13 cellular contexts compared by ENCODE assay signal in genomic region chr4:165440415-165440882, GRCh38.
DNase-seq lines count a peak whose midpoint lies in the region; ATAC-seq, FAIRE-seq and TF ChIP-seq lines count a peak whose summit lies in the region.
"Had no signal": no experiment of that assay in that cellular context is flagged by ENCODE, and none has a peak within 500 bp of the region (broad histone marks: within the 10 kb centered on the region; RNA-seq: fewer than 3 reads in every experiment).

No MANE protein-coding gene starts in this region.

- ATAC-seq in activated CD4-positive, alpha-beta T cell treated with anti-CD3 and anti-CD28 coated beads for 36 hours, result no peak
- ATAC-seq: K562, Panc1 had no signal

- H3K27me3 ChIP-seq in keratinocyte (ENCODE audit: control insufficient read depth, extremely low read depth, insufficient read depth, low read length), result peaks cover 8% of the 10 kb centered on the region
- H3K27me3 ChIP-seq: ovary had no signal

- DNase-seq in AG08395 (ENCODE audit: low spot score) (peak; percentile 30), HT1080 (ENCODE audit: low read depth) (peak; percentile 93), astrocyte of the hippocampus (ENCODE audit: low read depth, low spot score) (peak; percentile 86), keratinocyte (ENCODE audit: low read depth, low spot score) (no peak), nucleus accumbens (lab: John Stamatoyannopoulos, UW) (no peak), NAMALWA (ENCODE audit: low spot score) (no peak)
- no peak for DNase-seq in activated CD4-positive, alpha-beta T cell treated with anti-CD3 and anti-CD28 coated beads for 36 hours
- no peak for DNase-seq in activated CD8-positive, alpha-beta memory T cell treated with anti-CD3 and anti-CD28 coated beads, Interleukin-2, amount 50 U/mL, for 48 hours
- DNase-seq: CD4-positive, alpha-beta T cell; hypothalamus; ovary had no signal

- no peak overlapping the region for H3K4me3 ChIP-seq in keratinocyte (ENCODE audit: control insufficient read depth in 2 of 3, extremely low read depth in 1 of 3, insufficient read depth in 2 of 3, low read depth in 1 of 3, low read length in 3 of 3)
- H3K4me3 ChIP-seq: K562, ovary had no signal

- H3K9me3 ChIP-seq in keratinocyte (ENCODE audit: control insufficient read depth, low read depth, low read length), result no peaks in the 10 kb centered on the region
- H3K9me3 ChIP-seq: ovary had no signal

- H3K36me3 ChIP-seq in keratinocyte (ENCODE audit: control insufficient read depth in 2 of 2, extremely low read depth in 1 of 2, insufficient read depth in 2 of 2, low read length in 2 of 2), result no peaks in the 10 kb centered on the region
- H3K36me3 ChIP-seq: ovary had no signal

- FAIRE-seq in keratinocyte (lab: Jason Lieb, UNC), result no peak
- FAIRE-seq: K562 had no signal

- H2AFZ ChIP-seq in keratinocyte (ENCODE audit: control insufficient read depth, low read length), result no peak overlapping the region

- CTCF ChIA-PET in activated CD4-positive, alpha-beta T cell treated with anti-CD3 and anti-CD28 coated beads for 36 hours (lab: Charles Lee), result no interaction called here

- no peak overlapping the region for H3K4me3 Mint-ChIP-seq in activated CD4-positive, alpha-beta T cell treated with anti-CD3 and anti-CD28 coated beads for 36 hours
- H3K4me3 Mint-ChIP-seq: CD4-positive, alpha-beta T cell had no signal

- H3K4me1 ChIP-seq in keratinocyte (ENCODE audit: control insufficient read depth, extremely low read depth, insufficient read depth, low read length), result peaks cover 8% of the 10 kb centered on the region

- H3K9me3 Mint-ChIP-seq in activated CD4-positive, alpha-beta T cell treated with anti-CD3 and anti-CD28 coated beads for 36 hours (ENCODE audit: low read depth), result no peaks in the 10 kb centered on the region
- H3K9me3 Mint-ChIP-seq: CD4-positive, alpha-beta T cell had no signal

- no peaks in the 10 kb centered on the region for H3K79me2 ChIP-seq in keratinocyte (ENCODE audit: control insufficient read depth, insufficient read depth, low read length)

- no peak overlapping the region for H3K9ac ChIP-seq in keratinocyte (ENCODE audit: control insufficient read depth, extremely low read depth, insufficient read depth, low read length)

- no peak overlapping the region for H3K27ac ChIP-seq in keratinocyte (ENCODE audit: control insufficient read depth, insufficient read depth, low read length)
- H3K27ac ChIP-seq: ovary had no signal

- H3K27me3 Mint-ChIP-seq in activated CD4-positive, alpha-beta T cell treated with anti-CD3 and anti-CD28 coated beads for 36 hours, result peaks cover 9% of the 10 kb centered on the region

- H4K20me1 ChIP-seq in keratinocyte (ENCODE audit: control insufficient read depth, extremely low read depth, insufficient read depth, low read length), result no peaks in the 10 kb centered on the region

- TF ChIP-seq CTCF in keratinocyte (optimal IDR thresholded peaks at IDR 0.05 in 1 of 3, IDR thresholded peaks at IDR 0.05 in 1 of 3, conservative IDR thresholded peaks at IDR 0.05 in 1 of 3; ENCODE audit: extremely low read depth in 1 of 3, insufficient read depth in 2 of 3, low read length in 3 of 3), result no peak

- intact Hi-C loops in activated CD4-positive, alpha-beta T cell treated with anti-CD3 and anti-CD28 coated beads for 36 hours (cut with DNase I, micrococcal nuclease), result no loop called here

- H3K9me1 ChIP-seq in keratinocyte (ENCODE audit: control insufficient read depth, extremely low read depth, insufficient read depth, low read length), result no peaks in the 10 kb centered on the region

- H3K4me1 Mint-ChIP-seq in activated CD4-positive, alpha-beta T cell treated with anti-CD3 and anti-CD28 coated beads for 36 hours, result peaks cover 4% of the 10 kb centered on the region

- POLR2A ChIA-PET in activated CD4-positive, alpha-beta T cell treated with anti-CD3 and anti-CD28 coated beads for 36 hours (lab: Charles Lee), result no interaction called here

- no peaks in the 10 kb centered on the region for H3K36me3 Mint-ChIP-seq in activated CD4-positive, alpha-beta T cell treated with anti-CD3 and anti-CD28 coated beads for 36 hours (ENCODE audit: low read depth)

- H3K27ac Mint-ChIP-seq in activated CD4-positive, alpha-beta T cell treated with anti-CD3 and anti-CD28 coated beads for 36 hours, result no peak overlapping the region
- H3K27ac Mint-ChIP-seq: CD4-positive, alpha-beta T cell had no signal

- H3K4me2 ChIP-seq in keratinocyte (ENCODE audit: control insufficient read depth, extremely low read depth, insufficient read depth, low read depth, low read length), result peak overlapping the region; percentile 60

- dilution Hi-C loops in keratinocyte (cut with MboI; ENCODE audit: extremely low pct_ligation_motif_present, low sequenced_read_pairs), result no loop called here

Comparison
In these comparisons a context has a peak if more than half of its experiments do, and no peak if none do; other contexts are left out.
1. DNase-seq: peak in AG08395 (single experiment), HT1080 (single experiment) and astrocyte of the hippocampus (single experiment); none in keratinocyte (single experiment), activated CD4-positive, alpha-beta T cell treated with anti-CD3 and anti-CD28 coated beads for 36 hours (single experiment), nucleus accumbens (0 of 56), activated CD8-positive, alpha-beta memory T cell treated with anti-CD3 and anti-CD28 coated beads, Interleukin-2, amount 50 U/mL, for 48 hours (single experiment) and NAMALWA (single experiment).